16 cellular contexts compared by ENCODE assay signal in the genomic region with DNA sequence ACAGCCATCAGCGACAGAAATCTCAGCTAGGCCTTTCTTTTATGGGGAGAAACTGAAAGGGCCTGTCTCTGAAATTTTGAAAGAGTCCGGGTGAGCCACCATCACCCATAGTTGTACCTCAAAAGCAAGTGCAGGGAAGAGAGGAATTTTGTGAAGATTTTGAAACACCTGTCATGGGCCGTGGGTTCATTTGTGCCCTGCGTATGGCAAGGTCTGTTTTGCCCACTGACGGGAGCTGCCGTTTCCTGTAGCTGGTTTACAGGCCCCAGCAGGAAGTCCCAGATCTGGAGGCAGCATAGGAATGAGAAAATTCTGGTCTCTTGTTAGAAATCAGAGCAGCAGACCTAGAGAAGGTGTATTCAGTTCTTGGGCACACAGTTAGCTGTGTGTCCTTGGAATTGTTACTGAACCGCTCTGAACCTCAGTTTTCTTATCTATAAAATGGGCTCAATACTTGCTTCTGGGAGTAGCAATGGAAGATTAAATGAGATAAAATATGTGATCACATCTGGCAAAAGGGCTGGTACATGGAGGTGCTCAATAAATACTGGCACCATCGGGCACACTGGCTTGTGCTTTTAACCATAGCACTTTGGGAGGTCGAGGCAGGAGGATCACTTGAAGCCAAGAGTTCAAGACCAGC. TPM values are rescaled to one million over a fixed set of nuclear protein-coding genes. Genes with fewer than 3 reads are reported as not detected.
A peak's percentile ranks its signal among the peaks of the same experiment; 100 is the strongest.
DNase-seq lines count a peak whose midpoint lies in the region; ATAC-seq, FAIRE-seq and TF ChIP-seq lines count a peak whose summit lies in the region.
"Had no signal": no experiment of that assay in that cellular context is flagged by ENCODE, and none has a peak within 500 bp of the region (broad histone marks: within the 10 kb centered on the region; RNA-seq: fewer than 3 reads in every experiment).

No MANE protein-coding gene starts in this region.

- H3K36me3 Mint-ChIP-seq in activated naive CD4-positive, alpha-beta T cell treated with anti-CD3 and anti-CD28 coated beads, Interleukin-2, amount 50 U/mL, for 24 hours: peaks cover 10% of the 10 kb centered on the region
- H3K36me3 Mint-ChIP-seq in Caco-2 (ENCODE audit: insufficient read depth, unreplicated experiment): no peaks in the 10 kb centered on the region

- H3K9me3 ChIP-seq in Caco-2: no peaks in the 10 kb centered on the region
- H3K9me3 ChIP-seq in K562 (replicated peaks; ENCODE audit: control insufficient read depth, insufficient read depth, low read depth, low read length): no peaks in the 10 kb centered on the region
- no peaks in the 10 kb centered on the region for H3K9me3 ChIP-seq in thymus (ENCODE audit: control insufficient read depth)
- H3K9me3 ChIP-seq: HAP-1, Peyer's patch had no signal

- H3K36me3 ChIP-seq in Caco-2 (ENCODE audit: control insufficient read depth, insufficient read depth, low read length) (no peaks in the 10 kb centered on the region), K562 (ENCODE audit: control insufficient read depth, insufficient read depth, low read length) (no peaks in the 10 kb centered on the region), thymus (ENCODE audit: control insufficient read depth, insufficient read depth) (no peaks in the 10 kb centered on the region)
- H3K36me3 ChIP-seq: HAP-1, Peyer's patch had no signal

- H3K4me3 ChIP-seq in Caco-2 (ENCODE audit: low read depth, low read length) (no peak overlapping the region), K562 (no peak overlapping the region), thymus (ENCODE audit: low read length) (no peak overlapping the region)
- H3K4me3 ChIP-seq: HAP-1, Peyer's patch had no signal

- H3K27ac ChIP-seq in K562 (ENCODE audit: extremely low read depth, low read depth, low read length): no peak overlapping the region
- H3K27ac ChIP-seq in thymus (ENCODE audit: low read depth): peak overlapping the region; percentile 43
- H3K27ac ChIP-seq: Peyer's patch had no signal

- peaks cover 4% of the 10 kb centered on the region; the same call in 1 of the 2 replicates for H4K20me1 ChIP-seq in K562 (replicated peaks; ENCODE audit: control insufficient read depth, insufficient read depth, low read length)

- intact Hi-C loops in Caco-2 (cut with micrococcal nuclease; ENCODE audit: unreplicated experiment): loop anchor here (2.0 kb wide), 1 partner anchor 50 kb away; no protein-coding TSS in a partner anchor
- intact Hi-C loops in K562 (cut with micrococcal nuclease): no loop called here

- no peak overlapping the region for H3K4me2 ChIP-seq in K562 (ENCODE audit: insufficient read depth, low read length)

- no peak for TF ChIP-seq RAD21 in K562 (CRISPR knock-in tag; conservative IDR thresholded peaks at IDR 0.05 in 1 of 2, IDR thresholded peaks at IDR 0.05 in 1 of 2)

- H3K4me1 ChIP-seq in Caco-2 (peaks cover 36% of the 10 kb centered on the region), K562 (replicated peaks in 1 of 2; ENCODE audit: control insufficient read depth in 2 of 2, insufficient read depth in 2 of 2, low read length in 2 of 2) (no peaks in the 10 kb centered on the region), thymus (ENCODE audit: control insufficient read depth, insufficient read depth, low read length) (no peaks in the 10 kb centered on the region)
- H3K4me1 ChIP-seq: HAP-1, Peyer's patch had no signal

- POLR2A ChIA-PET in Caco-2 (lab: Charles Lee) (no interaction called here), K562 (lab: Yijun Ruan, JAX) (interaction anchor here (1.4 kb wide), 1 partner anchor 9 kb away, joined by 5 read pairs; no protein-coding TSS in a partner anchor)

- no peak overlapping the region for H3K9ac ChIP-seq in K562 (ENCODE audit: insufficient read depth in 1 of 2, low read depth in 2 of 2, low read length in 2 of 2)

- under 1% methylated on average over 9 of the region's 9 CpGs for WGBS in K562 (ENCODE audit: insufficient coverage, low coverage, missing lambda C conversion rate)
- 67% methylated on average over 9 of the region's 9 CpGs for WGBS in thymus

- H2AFZ ChIP-seq in K562 (ENCODE audit: low read depth, low read length): no peak overlapping the region

- H3K27ac Mint-ChIP-seq in activated naive CD4-positive, alpha-beta T cell treated with anti-CD3 and anti-CD28 coated beads, Interleukin-2, amount 50 U/mL, for 24 hours: peak overlapping the region; percentile 43
- peak overlapping the region; percentile 91 for H3K27ac Mint-ChIP-seq in Caco-2 (ENCODE audit: unreplicated experiment)
- H3K27ac Mint-ChIP-seq: B cell, IgD-negative memory B cell had no signal

- TF ChIP-seq POLR2A in K562 (conservative IDR thresholded peaks at IDR 0.05): no peak

- H3K4me1 Mint-ChIP-seq in activated naive CD4-positive, alpha-beta T cell treated with anti-CD3 and anti-CD28 coated beads, Interleukin-2, amount 50 U/mL, for 24 hours: peaks cover 94% of the 10 kb centered on the region
- peaks cover 27% of the 10 kb centered on the region for H3K4me1 Mint-ChIP-seq in Caco-2 (ENCODE audit: low read depth, unreplicated experiment)
- H3K4me1 Mint-ChIP-seq: B cell, IgD-negative memory B cell had no signal

- H3K27me3 ChIP-seq in Caco-2 (replicated peaks; ENCODE audit: control insufficient read depth, insufficient read depth, low read length): no peaks in the 10 kb centered on the region
- peaks cover 50 to 73% of the 10 kb centered on the region in 2 experiments for H3K27me3 ChIP-seq in K562 (ENCODE audit: control insufficient read depth in 2 of 2, insufficient read depth in 2 of 2, low read length in 2 of 2)
- H3K27me3 ChIP-seq in thymus (ENCODE audit: control insufficient read depth, insufficient read depth): no peaks in the 10 kb centered on the region
- H3K27me3 ChIP-seq: Peyer's patch had no signal

- no peaks in the 10 kb centered on the region for H3K79me2 ChIP-seq in K562 (ENCODE audit: control insufficient read depth, insufficient read depth, low read length)

- H3K9me3 Mint-ChIP-seq in activated naive CD4-positive, alpha-beta T cell treated with anti-CD3 and anti-CD28 coated beads, Interleukin-2, amount 50 U/mL, for 24 hours: no peaks in the 10 kb centered on the region
- H3K9me3 Mint-ChIP-seq in Caco-2 (ENCODE audit: unreplicated experiment): no peaks in the 10 kb centered on the region

- no peak for FAIRE-seq in K562 (lab: Jason Lieb, UNC)

- no peak for ATAC-seq in K562
- no peak for ATAC-seq in GM21528 (IDR thresholded peaks at IDR 0.05; ENCODE audit: low FRiP score, unreplicated experiment)

- no peaks in the 10 kb centered on the region for H3K27me3 Mint-ChIP-seq in activated naive CD4-positive, alpha-beta T cell treated with anti-CD3 and anti-CD28 coated beads, Interleukin-2, amount 50 U/mL, for 24 hours
- H3K27me3 Mint-ChIP-seq in Caco-2 (ENCODE audit: insufficient read depth, unreplicated experiment): no peaks in the 10 kb centered on the region

- TF ChIP-seq CTCF in Caco-2 (IDR thresholded peaks at IDR 0.05; ENCODE audit: insufficient read depth in 1 of 2, low read depth in 1 of 2, low read length in 1 of 2, severe bottlenecking in 1 of 2, unreplicated experiment in 1 of 2): no peak
- no peak for TF ChIP-seq CTCF in K562 (IDR thresholded peaks at IDR 0.05 in 2 of 3, conservative IDR thresholded peaks at IDR 0.05 in 1 of 3; ENCODE audit: insufficient read depth in 2 of 3, low read depth in 1 of 3, low read length in 3 of 3)

- no peak for TF ChIP-seq EP300 in K562 (IDR thresholded peaks at IDR 0.05; ENCODE audit: low read length)

- no peaks in the 10 kb centered on the region for H3K9me1 ChIP-seq in K562 (ENCODE audit: control insufficient read depth, insufficient read depth, low read length)

- DNase-seq in activated naive CD4-positive, alpha-beta T cell treated with anti-CD3 and anti-CD28 coated beads, Interleukin-2, amount 50 U/mL, for 16 hours: no peak
- no peak for DNase-seq in Caco-2
- DNase-seq in K562 (ENCODE audit: extremely low read depth in 1 of 4, low spot score in 3 of 4): no peak
- no peak for DNase-seq in NCI-H2107 (lab: John Stamatoyannopoulos, UW)
- DNase-seq: EL, NCI-H1417, NCI-H2029, NCI-H510A treated with DMSO at 0.1 percent for 48 hours, Peyer's patch, SHP77 had no signal

- peak overlapping the region; percentile 65 for H3K4me3 Mint-ChIP-seq in activated naive CD4-positive, alpha-beta T cell treated with anti-CD3 and anti-CD28 coated beads, Interleukin-2, amount 50 U/mL, for 24 hours
- no peak overlapping the region for H3K4me3 Mint-ChIP-seq in Caco-2 (ENCODE audit: unreplicated experiment)
- H3K4me3 Mint-ChIP-seq: B cell, IgD-negative memory B cell had no signal

- in situ Hi-C loops in K562 (cut with MboI): no loop called here

- BruUV-seq in Caco-2 (replicated peaks; lab: Mats Ljungman, UMichigan) (no TSS peak), K562 (replicated peaks; lab: Mats Ljungman, UMichigan) (no TSS peak)

- CTCF ChIA-PET in Caco-2 (lab: Charles Lee): interaction anchor here (1.6 kb wide), 1 partner anchor 26 kb away, joined by 5 read pairs; no protein-coding TSS in a partner anchor
- CTCF ChIA-PET in K562 (lab: Yijun Ruan, JAX; ENCODE audit: low intra/inter-chr PET ratio): no interaction called here

TF ChIP-seq in K562, 482 proteins besides CTCF, POLR2A, EP300 and RAD21 (continues in another document):
- TF ChIP-seq NFXL1 (CRISPR knock-in tag; IDR thresholded peaks at IDR 0.05) (no peak), KDM1A (IDR thresholded peaks at IDR 0.05) (peak; percentile 27 to 51; a peak in 1 of 4 replicates), HDAC2 (IDR thresholded peaks at IDR 0.05) (0 out of 2 replicates have a peak, but pooled peaks have one; percentile 27), RBM25 (IDR thresholded peaks at IDR 0.05; ENCODE audit: low read depth, low read length, severe bottlenecking) (peak; percentile 92), ADNP (tag; IDR thresholded peaks at IDR 0.05) (peak; percentile 69)

RNA-seq across cellular contexts. Expression of gene MAN1C1, which starts 52.5 kb away (rescaled TPM):
- total RNA-seq in Caco-2 (2022) (2.7 and 3.5 TPM in 2 replicates), K562 (2014; rRNA removed) (not detected in 2 replicates), K562 (2014; rRNA removed; fragmentation: Illumina TruSeq; extraction: Trizol) (0.15 TPM in 1 of 2 replicates, not detected in the other), K562 (2015; rRNA removed; fragmentation: Illumina TruSeq; extraction: Trizol) (0.18 TPM in 1 of 2 replicates, not detected in the other), K562 (2021) (0.22 and 0.44 TPM in 2 replicates)
- total RNA-seq in K562 (2011; cell fraction: chromatin; rRNA removed; ENCODE audit: low replicate concordance): 0.19 TPM in 1 of 2 replicates, not detected in the other
- 0.13 and 0.50 TPM in 2 replicates for total RNA-seq in K562 (2011; cell fraction: nucleolus; rRNA removed)
- total RNA-seq in K562 (2011; cell fraction: nucleoplasm; rRNA removed): 0.22 and 0.46 TPM in 2 replicates
- polyA plus RNA-seq in K562 (2011; rRNA removed) (0.06 and 0.11 TPM in 2 replicates), K562 (2014; fragmentation: Illumina TruSeq; extraction: Trizol) (0.04 and 0.29 TPM in 2 replicates), K562 (2014; fragmentation: Nextera tagmentation; extraction: Ambion mirVana) (not detected), K562 (2014; rRNA removed) (0.04 TPM in 1 of 2 replicates, not detected in the other), thymus (18.4 TPM)
- 0.07 TPM in 2 replicates for polyA plus RNA-seq in K562 (2011; cell fraction: cytosol; rRNA removed)
- 0.07 and 0.25 TPM in 2 replicates for polyA plus RNA-seq in K562 (2011; cell fraction: nucleus; rRNA removed)
- polyA plus RNA-seq in K562 (2012): 0.07 and 0.53 TPM in 2 replicates
- polyA minus RNA-seq in K562 (2011; rRNA and poly(A)+ RNA removed): 0.18 TPM in 1 of 2 replicates, not detected in the other
- polyA minus RNA-seq in K562 (2011; cell fraction: cytosol; rRNA and poly(A)+ RNA removed): not detected in 2 replicates
- polyA minus RNA-seq in K562 (2011; cell fraction: nucleus; rRNA and poly(A)+ RNA removed): 0.13 TPM in 1 of 2 replicates, not detected in the other
